Comparison of ENCODE assay signal across 8 cellular contexts in genomic region chr6:37696841-37697735, GRCh38. TPM values are rescaled to one million over a fixed set of nuclear protein-coding genes. Genes with fewer than 3 reads are reported as not detected.
DNase-seq lines count a peak whose midpoint lies in the region; ATAC-seq and TF ChIP-seq lines count a peak whose summit lies in the region.

No MANE protein-coding gene starts in this region.

- peaks cover 27% of the 10 kb centered on the region for H3K4me1 Mint-ChIP-seq in activated naive CD8-positive, alpha-beta T cell treated with anti-CD3 and anti-CD28 coated beads for 36 hours

- 0 out of 2 replicates have a peak, but pooled peaks cover 2% of the 10 kb centered on the region for H3K27me3 ChIP-seq in Panc1 (ENCODE audit: control insufficient read depth, insufficient read depth, low read length)
- peaks cover 91% of the 10 kb centered on the region for H3K27me3 ChIP-seq in iPS-15b (ENCODE audit: control insufficient read depth, insufficient read depth, low read length)

- peak overlapping the region; percentile 80 for H3K4me3 Mint-ChIP-seq in activated naive CD8-positive, alpha-beta T cell treated with anti-CD3 and anti-CD28 coated beads for 36 hours

- peaks cover 11% of the 10 kb centered on the region for H3K4me1 ChIP-seq in Panc1 (ENCODE audit: control insufficient read depth, insufficient read depth, low read length)
- H3K4me1 ChIP-seq in iPS-15b (ENCODE audit: control insufficient read depth, insufficient read depth, low read length) = peaks cover 3% of the 10 kb centered on the region

- in situ Hi-C loops in Panc1 (cut with HindIII; ENCODE audit: low pct_unique_long_range_greater_than_20kb, low sequenced_read_pairs) = no loop called here

- peaks cover 53% of the 10 kb centered on the region for H3K27me3 Mint-ChIP-seq in activated naive CD8-positive, alpha-beta T cell treated with anti-CD3 and anti-CD28 coated beads for 36 hours

- CTCF ChIA-PET in Panc1 (lab: Charles Lee) = no interaction called here

- POLR2A ChIA-PET in Panc1 (lab: Charles Lee) = interaction anchor here (0.6 kb wide), 2 partner anchors 13 to 152 kb away, joined by 6 read pairs; no protein-coding TSS in a partner anchor

- TF ChIP-seq CTCF in Panc1 (IDR thresholded peaks at IDR 0.05) = peak; percentile 66

- peak overlapping the region; percentile 57; the same call in 1 of the 2 replicates for H3K27ac ChIP-seq in Panc1 (ENCODE audit: low read length)

- ATAC-seq in Panc1 (peak; percentile 59), GM21526 (IDR thresholded peaks at IDR 0.05; ENCODE audit: low FRiP score, unreplicated experiment) (no peak)

- H3K27ac Mint-ChIP-seq in activated naive CD8-positive, alpha-beta T cell treated with anti-CD3 and anti-CD28 coated beads for 36 hours = no peak overlapping the region

- intact Hi-C loops in Panc1 (cut with micrococcal nuclease; ENCODE audit: unreplicated experiment) = loop anchor here (10.0 kb wide), 1 partner anchor 132 kb away; no protein-coding TSS in a partner anchor

- no peak overlapping the region for H3K9ac ChIP-seq in iPS-15b (ENCODE audit: low read depth, low read length)

- no peaks in the 10 kb centered on the region for H3K36me3 Mint-ChIP-seq in activated naive CD8-positive, alpha-beta T cell treated with anti-CD3 and anti-CD28 coated beads for 36 hours

- DNase-seq in NCI-H2171 treated with DMSO at 0.1 percent for 48 hours (lab: John Stamatoyannopoulos, UW) (peak; percentile 50), NCI-H2171 (lab: John Stamatoyannopoulos, UW) (no peak), Panc1 (ENCODE audit: low read depth, low spot score) (no peak), NCI-H1048 (lab: John Stamatoyannopoulos, UW) (no peak)
- DNase-seq in activated naive CD8-positive, alpha-beta T cell treated with anti-CD3 and anti-CD28 coated beads for 36 hours = peak; percentile 60
- DNase-seq in stimulated activated CD4-positive, alpha-beta T cell treated with anti-CD3 and anti-CD28 coated beads, Interleukin-12 subunit alpha, Interleukin-12 subunit beta, amount 100 ng/mL, for 4 hours = peak; percentile 37

- H3K36me3 ChIP-seq in Panc1 (ENCODE audit: control insufficient read depth, insufficient read depth, low read length) (no peaks in the 10 kb centered on the region), iPS-15b (ENCODE audit: control insufficient read depth, insufficient read depth, low read length) (no peaks in the 10 kb centered on the region)

- BruUV-seq in Panc1 (replicated peaks; lab: Mats Ljungman, UMichigan) = no TSS peak

- H3K9me3 ChIP-seq in Panc1 (ENCODE audit: control insufficient read depth, insufficient read depth, low read depth, low read length) = no peaks in the 10 kb centered on the region
- no peaks in the 10 kb centered on the region for H3K9me3 ChIP-seq in iPS-15b (ENCODE audit: control insufficient read depth, insufficient read depth, low read length)

- H3K9me3 Mint-ChIP-seq in activated naive CD8-positive, alpha-beta T cell treated with anti-CD3 and anti-CD28 coated beads for 36 hours = no peaks in the 10 kb centered on the region

- H3K4me3 ChIP-seq in Panc1 (ENCODE audit: low read depth in 2 of 2, low read length in 2 of 2) = peak overlapping the region; percentile 68 to 80
- H3K4me3 ChIP-seq in iPS-15b (ENCODE audit: low read depth, low read length) = peak overlapping the region; percentile 61

RNA-seq across cellular contexts. Expression of gene MDGA1, which starts 0.6 kb away (rescaled TPM):
- 36.5 TPM for total RNA-seq in Panc1 (2021; ENCODE audit: unreplicated experiment)
- polyA plus RNA-seq in Panc1 (2012; ENCODE audit: insufficient read length) = 13.6 TPM
- 1 to 10 TPM in 1 of 2 experiments, under 1 TPM in 1; 0.89 to 1.2 TPM for total RNA-seq in activated naive CD8-positive, alpha-beta T cell treated with anti-CD3 and anti-CD28 coated beads for 36 hours

Comparison
In these comparisons a context has a peak if more than half of its experiments do, and no peak if none do; other contexts are left out.
1. DNase-seq: peak in NCI-H2171 treated with DMSO at 0.1 percent for 48 hours (single experiment), activated naive CD8-positive, alpha-beta T cell treated with anti-CD3 and anti-CD28 coated beads for 36 hours (single experiment) and stimulated activated CD4-positive, alpha-beta T cell treated with anti-CD3 and anti-CD28 coated beads, Interleukin-12 subunit alpha, Interleukin-12 subunit beta, amount 100 ng/mL, for 4 hours (single experiment); none in NCI-H2171 (single experiment), Panc1 (single experiment) and NCI-H1048 (single experiment).
2. RNA of gene MDGA1, which starts 0.6 kb away (total RNA-seq): 36.5 TPM in Panc1 (single experiment); 0.89 to 1.2 TPM in activated naive CD8-positive, alpha-beta T cell treated with anti-CD3 and anti-CD28 coated beads for 36 hours; every median in the first group is over 10 times any median in the second.